9 cellular contexts compared by ENCODE assay signal in genomic region chr2:197708331-197708730, GRCh38. TPM values are rescaled to one million over a fixed set of nuclear protein-coding genes. Genes with fewer than 3 reads are reported as not detected.
DNase-seq lines count a peak whose midpoint lies in the region; ATAC-seq and TF ChIP-seq lines count a peak whose summit lies in the region.
"Had no signal": no experiment of that assay in that cellular context is flagged by ENCODE, and none has a peak within 500 bp of the region (broad histone marks: within the 10 kb centered on the region; RNA-seq: fewer than 3 reads in every experiment).

No MANE protein-coding gene starts in this region.

- no peaks in the 10 kb centered on the region for H3K36me3 ChIP-seq in smooth muscle cell (ENCODE audit: low read depth)
- H3K36me3 ChIP-seq in effector memory CD4-positive, alpha-beta T cell (ENCODE audit: control insufficient read depth, insufficient read depth, low read length), result peaks cover 11% of the 10 kb centered on the region

- H3K27ac Mint-ChIP-seq in activated T-cell treated with anti-CD3 and anti-CD28 coated beads, Interleukin-2, amount 50 U/mL, for 24 hours, result no peak overlapping the region

- DNase-seq in activated T-cell treated with anti-CD3 and anti-CD28 coated beads, Interleukin-2, amount 50 U/mL, for 24 hours, result no peak
- DNase-seq in activated T-cell treated with anti-CD3 and anti-CD28 coated beads, Interleukin-2, amount 50 U/mL, for 48 hours, result no peak
- DNase-seq in RKO (ENCODE audit: low spot score) (peak; percentile 92), epithelial cell of proximal tubule (ENCODE audit: low read depth) (no peak), smooth muscle cell (lab: John Stamatoyannopoulos, UW; ENCODE audit: unreplicated experiment) (no peak), retina (no peak)
- DNase-seq in effector memory CD4-positive, alpha-beta T cell, result no peak

- peak overlapping the region; percentile 100 for H3K4me2 ChIP-seq in smooth muscle cell

- H2AFZ ChIP-seq in smooth muscle cell (ENCODE audit: low read depth), result no peak overlapping the region

- H3K9me3 Mint-ChIP-seq in activated T-cell treated with anti-CD3 and anti-CD28 coated beads, Interleukin-2, amount 50 U/mL, for 24 hours, result no peaks in the 10 kb centered on the region

- H3K36me3 Mint-ChIP-seq in activated T-cell treated with anti-CD3 and anti-CD28 coated beads, Interleukin-2, amount 50 U/mL, for 24 hours (ENCODE audit: low read depth), result peaks cover 68% of the 10 kb centered on the region

- H3K4me3 ChIP-seq in epithelial cell of proximal tubule (ENCODE audit: low read depth, low read length), result peak overlapping the region; percentile 10
- H3K4me3 ChIP-seq in smooth muscle cell, result peak overlapping the region; percentile 83
- no peak overlapping the region for H3K4me3 ChIP-seq in effector memory CD4-positive, alpha-beta T cell (ENCODE audit: insufficient read depth, low read depth, low read length, poor library complexity, severe bottlenecking)

- H3K79me2 ChIP-seq in smooth muscle cell (ENCODE audit: low read depth), result peaks cover 35% of the 10 kb centered on the region

- 31% methylated on average over 2 of the region's 2 CpGs for WGBS in smooth muscle cell (ENCODE audit: low lambda C conversion rate)

- TF ChIP-seq CTCF in epithelial cell of proximal tubule (conservative IDR thresholded peaks at IDR 0.05; ENCODE audit: low read depth, low read length) (no peak), smooth muscle cell (IDR thresholded peaks at IDR 0.05; ENCODE audit: borderline replicate concordance, insufficient read depth, poor library complexity, severe bottlenecking) (no peak)

- no peaks in the 10 kb centered on the region for H3F3A ChIP-seq in smooth muscle cell (ENCODE audit: low read depth)

- no peaks in the 10 kb centered on the region for H3K27me3 Mint-ChIP-seq in activated T-cell treated with anti-CD3 and anti-CD28 coated beads, Interleukin-2, amount 50 U/mL, for 24 hours

- H3K4me1 ChIP-seq in smooth muscle cell (ENCODE audit: low read depth), result peaks cover 33% of the 10 kb centered on the region
- peaks cover 29% of the 10 kb centered on the region for H3K4me1 ChIP-seq in effector memory CD4-positive, alpha-beta T cell (ENCODE audit: control insufficient read depth, insufficient read depth, low read length, poor library complexity, severe bottlenecking)

- no peak overlapping the region for H3K9ac ChIP-seq in smooth muscle cell (ENCODE audit: low read depth)

- no peaks in the 10 kb centered on the region for H3K27me3 ChIP-seq in smooth muscle cell (ENCODE audit: low read depth)
- H3K27me3 ChIP-seq in effector memory CD4-positive, alpha-beta T cell (replicated peaks; ENCODE audit: control insufficient read depth, insufficient read depth, low read length, poor library complexity, severe bottlenecking), result no peaks in the 10 kb centered on the region

- no peak for ATAC-seq in HG03175 (IDR thresholded peaks at IDR 0.05; ENCODE audit: unreplicated experiment)

- no peaks in the 10 kb centered on the region for H3K9me3 ChIP-seq in smooth muscle cell (replicated peaks; ENCODE audit: low read depth)
- no peaks in the 10 kb centered on the region for H3K9me3 ChIP-seq in effector memory CD4-positive, alpha-beta T cell (ENCODE audit: control insufficient read depth, low read length)

- H3K4me3 Mint-ChIP-seq in activated T-cell treated with anti-CD3 and anti-CD28 coated beads, Interleukin-2, amount 50 U/mL, for 24 hours, result peak overlapping the region; percentile 94

- H4K20me1 ChIP-seq in smooth muscle cell (ENCODE audit: low read depth), result no peaks in the 10 kb centered on the region

- peaks cover 57% of the 10 kb centered on the region for H3K4me1 Mint-ChIP-seq in activated T-cell treated with anti-CD3 and anti-CD28 coated beads, Interleukin-2, amount 50 U/mL, for 24 hours (ENCODE audit: low read depth)

- H3K27ac ChIP-seq in smooth muscle cell (ENCODE audit: low read depth), result peak overlapping the region; percentile 24
- H3K27ac ChIP-seq in effector memory CD4-positive, alpha-beta T cell (ENCODE audit: insufficient read depth, low read length, poor library complexity, severe bottlenecking), result no peak overlapping the region
- H3K27ac ChIP-seq: C4-2B had no signal

RNA-seq across cellular contexts. Expression of gene MARS2, which starts 3.2 kb away (rescaled TPM):
- total RNA-seq in epithelial cell of proximal tubule (5.8 and 13.4 TPM in 2 replicates), smooth muscle cell (1.3 and 2.0 TPM in 2 replicates)
- polyA plus RNA-seq in smooth muscle cell, result 1.4 TPM in 1 of 2 replicates, not detected in the other

RNA-seq across cellular contexts. Expression of gene RFTN2, which starts 32.9 kb away (rescaled TPM):
- total RNA-seq in epithelial cell of proximal tubule, result not detected in 2 replicates
- total RNA-seq in smooth muscle cell, result 15.9 and 29.2 TPM in 2 replicates
- 4.6 and 9.5 TPM in 2 replicates for polyA plus RNA-seq in smooth muscle cell

Comparison
In these comparisons a context has a peak if more than half of its experiments do, and no peak if none do; other contexts are left out.
1. RNA of gene RFTN2, which starts 32.9 kb away (total RNA-seq): 15.9 to 29.2 TPM in smooth muscle cell; not detected in epithelial cell of proximal tubule; every median in the first group is over 10 times any median in the second.